1 cellular context compared by ENCODE assay signal in genomic region chr1:168112673-168113305, GRCh38.
TF ChIP-seq lines count a peak whose summit lies in the region.

No MANE protein-coding gene starts in this region.

TF ChIP-seq in HepG2, 621 proteins besides CTCF, POLR2A, EP300 and RAD21:
- no peak for TF ChIP-seq ZNF326 (CRISPR knock-in tag; IDR thresholded peaks at IDR 0.05; ENCODE audit: borderline replicate concordance)
- no peak for TF ChIP-seq LBX2 (CRISPR knock-in tag; IDR thresholded peaks at IDR 0.05; ENCODE audit: borderline replicate concordance)
- TF ChIP-seq TMF1 (CRISPR knock-in tag; IDR thresholded peaks at IDR 0.05; ENCODE audit: low read depth), result no peak
- no peak for TF ChIP-seq SAP130 (CRISPR knock-in tag; IDR thresholded peaks at IDR 0.05; ENCODE audit: low read depth)
- TF ChIP-seq PAXIP1 (CRISPR knock-in tag; conservative IDR thresholded peaks at IDR 0.05), result no peak
- TF ChIP-seq MTA1 (CRISPR knock-in tag; IDR thresholded peaks at IDR 0.05; ENCODE audit: borderline replicate concordance), result no peak
- TF ChIP-seq ZNF773 (CRISPR knock-in tag; IDR thresholded peaks at IDR 0.05; ENCODE audit: borderline replicate concordance), result no peak
- no peak for TF ChIP-seq ATF5 (CRISPR knock-in tag; IDR thresholded peaks at IDR 0.05; ENCODE audit: low read depth)
- no peak for TF ChIP-seq NCOR1 (IDR thresholded peaks at IDR 0.05; ENCODE audit: borderline replicate concordance, low read length)
- TF ChIP-seq ZNF546 (CRISPR knock-in tag; conservative IDR thresholded peaks at IDR 0.05), result no peak
- TF ChIP-seq ZNF230 (CRISPR knock-in tag; IDR thresholded peaks at IDR 0.05), result no peak
- no peak for TF ChIP-seq ZNF770 (CRISPR knock-in tag; IDR thresholded peaks at IDR 0.05)
- TF ChIP-seq TCF7 (IDR thresholded peaks at IDR 0.05; ENCODE audit: low read depth), result no peak
- no peak for TF ChIP-seq HDAC2 (CRISPR knock-in tag; IDR thresholded peaks at IDR 0.05)
- TF ChIP-seq ZFP37 (CRISPR knock-in tag; IDR thresholded peaks at IDR 0.05; ENCODE audit: borderline replicate concordance), result no peak
- no peak for TF ChIP-seq ZIK1 (CRISPR knock-in tag; IDR thresholded peaks at IDR 0.05; ENCODE audit: borderline replicate concordance, low read depth)
- TF ChIP-seq ZNF160 (CRISPR knock-in tag; IDR thresholded peaks at IDR 0.05), result no peak
